In the genomic region with DNA sequence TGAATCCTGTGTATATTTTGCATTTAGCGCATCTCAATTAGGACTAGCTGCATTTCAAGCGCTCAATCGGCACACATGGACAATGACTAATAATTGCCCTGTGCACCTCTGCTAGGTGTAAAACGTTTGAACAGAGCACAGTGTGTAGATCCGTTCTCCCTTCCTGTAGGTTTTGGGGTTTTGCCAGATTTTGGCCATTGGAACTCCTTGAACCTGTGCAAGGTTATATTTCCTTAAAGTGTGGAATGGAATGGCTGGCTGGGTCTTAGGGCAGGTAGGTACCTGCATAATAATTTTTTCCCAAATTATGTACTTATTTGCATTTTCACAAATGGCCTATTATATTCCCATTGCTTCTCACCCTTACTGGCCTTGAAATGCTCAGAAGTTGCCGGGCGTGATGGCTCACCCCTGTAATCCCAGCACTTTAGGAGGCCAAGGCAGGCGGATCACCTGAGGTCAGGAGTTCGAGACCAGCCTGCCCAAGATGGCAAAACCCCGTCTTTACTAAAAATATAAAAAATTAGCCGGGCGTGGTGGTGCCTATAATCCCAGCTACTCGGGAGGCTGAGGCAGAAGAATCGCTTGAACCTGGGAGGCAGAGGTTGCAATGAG, we compare ENCODE assay signal across 9 cellular contexts. TPM values are rescaled to one million over a fixed set of nuclear protein-coding genes. Genes with fewer than 3 reads are reported as not detected.
DNase-seq lines count a peak whose midpoint lies in the region; ATAC-seq and TF ChIP-seq lines count a peak whose summit lies in the region.
"Had no signal": no experiment of that assay in that cellular context is flagged by ENCODE, and none has a peak within 500 bp of the region (broad histone marks: within the 10 kb centered on the region; RNA-seq: fewer than 3 reads in every experiment).

No MANE protein-coding gene starts in this region.

- H3K4me3 Mint-ChIP-seq in CD4-positive, alpha-beta memory T cell = peak overlapping the region; percentile 91 to 98 (median 95)
- peak overlapping the region; percentile 91 for H3K4me3 Mint-ChIP-seq in memory B cell

- intact Hi-C loops in CD4-positive, alpha-beta memory T cell (cut with micrococcal nuclease) = loop anchor here (10.0 kb wide), 1 partner anchor 1200 kb away; a partner anchor contains a TSS
- intact Hi-C loops in adrenal gland (cut with DNase I) (no loop called here), uterus (cut with DNase I; ENCODE audit: low total_unique reads) (no loop called here)

- TF ChIP-seq CTCF in adrenal gland (IDR thresholded peaks at IDR 0.05) (no peak), uterus (IDR thresholded peaks at IDR 0.05) (no peak)

- H3K36me3 Mint-ChIP-seq in CD4-positive, alpha-beta memory T cell = peaks cover 0 to 9% of the 10 kb centered on the region in 2 donors
- H3K36me3 Mint-ChIP-seq in memory B cell = no peaks in the 10 kb centered on the region

- H3K4me3 ChIP-seq in CD4-positive, alpha-beta memory T cell (ENCODE audit: low read length in 2 of 2) = peak overlapping the region; percentile 49 to 54
- H3K4me3 ChIP-seq in adrenal gland (peak overlapping the region in 2 of 4 donors; percentile 25 to 42), uterus (peak overlapping the region in 1 of 2 donors; percentile 8)

- H3K9me3 ChIP-seq in CD4-positive, alpha-beta memory T cell (ENCODE audit: control insufficient read depth in 1 of 2, low read length in 2 of 2) = no peaks in the 10 kb centered on the region
- H3K9me3 ChIP-seq in adrenal gland (replicated peaks in 1 of 3) (no peaks in the 10 kb centered on the region), uterus (no peaks in the 10 kb centered on the region)

- POLR2A ChIA-PET in CD4-positive, alpha-beta memory T cell (lab: Charles Lee; ENCODE audit: partially characterized antibody) = interaction anchor here (0.6 to 4.3 kb wide), 26 partner anchors 7 to 917 kb away, joined by 3 to 89 read pairs (median 3); a partner anchor contains a TSS

- H3K9me3 Mint-ChIP-seq in CD4-positive, alpha-beta memory T cell = peaks cover 0 to 9% (median 0%) of the 10 kb centered on the region in 8 donors
- no peaks in the 10 kb centered on the region for H3K9me3 Mint-ChIP-seq in memory B cell

- no peak for DNase-seq in CD4-positive, alpha-beta memory T cell
- DNase-seq in adrenal gland (no peak), memory B cell (ENCODE audit: low spot score in 2 of 2) (no peak), uterus (no peak), RKO (ENCODE audit: low spot score) (no peak), GM19238 (ENCODE audit: insufficient read length, low spot score) (no peak)
- no peak for DNase-seq in stimulated activated CD8-positive, alpha-beta memory T cell treated with anti-CD3 and anti-CD28 coated beads, Interleukin-4, amount 100 ng/mL, for 48 hours

- ATAC-seq in HG03025 (IDR thresholded peaks at IDR 0.05; ENCODE audit: low FRiP score, unreplicated experiment) (peak; percentile 25), memory B cell (ENCODE audit: low read depth) (no peak)

- peaks cover 17% of the 10 kb centered on the region for H3K4me1 ChIP-seq in CD4-positive, alpha-beta memory T cell (ENCODE audit: insufficient read depth, low read length)
- peaks cover 3 to 12% of the 10 kb centered on the region in 2 donors for H3K4me1 ChIP-seq in adrenal gland (replicated peaks in 1 of 2)
- no peaks in the 10 kb centered on the region for H3K4me1 ChIP-seq in uterus

- TF ChIP-seq POLR2A in adrenal gland (IDR thresholded peaks at IDR 0.05) (no peak), uterus (IDR thresholded peaks at IDR 0.05) (no peak)

- peaks cover 14 to 27% (median 20%) of the 10 kb centered on the region in 4 donors for H3K4me1 Mint-ChIP-seq in CD4-positive, alpha-beta memory T cell
- H3K4me1 Mint-ChIP-seq in memory B cell = peaks cover 8% of the 10 kb centered on the region

- no peaks in the 10 kb centered on the region for H3K27me3 ChIP-seq in CD4-positive, alpha-beta memory T cell (ENCODE audit: insufficient read depth, low read length)
- H3K27me3 ChIP-seq in adrenal gland (no peaks in the 10 kb centered on the region), uterus (no peaks in the 10 kb centered on the region)

- H3K36me3 ChIP-seq in CD4-positive, alpha-beta memory T cell (ENCODE audit: insufficient read depth, low read length) = no peaks in the 10 kb centered on the region
- H3K36me3 ChIP-seq in adrenal gland (replicated peaks in 1 of 2) (no peaks in the 10 kb centered on the region), uterus (no peaks in the 10 kb centered on the region)

- no peaks in the 10 kb centered on the region for H3K27me3 Mint-ChIP-seq in CD4-positive, alpha-beta memory T cell
- H3K27me3 Mint-ChIP-seq in memory B cell = no peaks in the 10 kb centered on the region

- CTCF ChIA-PET in CD4-positive, alpha-beta memory T cell (lab: Charles Lee; ENCODE audit: partially characterized antibody) = interaction anchor here (0.7 to 3.5 kb wide), 8 partner anchors 10 to 119 kb away, joined by 3 to 24 read pairs (median 3); a partner anchor contains a TSS

- 40 to 44% (median 41%) methylated on average over 12 to 14 of the region's 14 CpGs for WGBS in adrenal gland, 4 donors

- peak overlapping the region; percentile 92 for H3K27ac ChIP-seq in CD4-positive, alpha-beta memory T cell (ENCODE audit: low read depth, low read length)
- peak overlapping the region; percentile 78 to 96 (median 88) for H3K27ac ChIP-seq in adrenal gland
- peak overlapping the region; percentile 89 to 98 for H3K27ac ChIP-seq in uterus

- peak overlapping the region; percentile 96 to 100 (median 99) for H3K27ac Mint-ChIP-seq in CD4-positive, alpha-beta memory T cell
- peak overlapping the region; percentile 100 for H3K27ac Mint-ChIP-seq in memory B cell

RNA-seq across cellular contexts. Expression of a gene that starts 0.8 kb away (rescaled TPM):
- 10 to 100 TPM in 1 of 2 experiments, not detected in 1; 24.0 TPM for total RNA-seq in CD4-positive, alpha-beta memory T cell
- not detected for polyA plus RNA-seq in CD4-positive, alpha-beta memory T cell
- total RNA-seq in adrenal gland (10 to 100 TPM in 2 of 8 donors, not detected in 6; 27.3 to 29.8 TPM), uterus (10 to 100 TPM in 1 of 4 donors, not detected in 3; 34.0 TPM)
- not detected for polyA plus RNA-seq in adrenal gland
- total RNA-seq: epithelial cell of proximal tubule had no signal

RNA-seq across cellular contexts. Expression of a gene that starts 9.4 kb away (rescaled TPM):
- not detected for total RNA-seq in CD4-positive, alpha-beta memory T cell
- not detected for polyA plus RNA-seq in CD4-positive, alpha-beta memory T cell
- total RNA-seq in adrenal gland (not detected), uterus (not detected)
- not detected for polyA plus RNA-seq in adrenal gland
- total RNA-seq: epithelial cell of proximal tubule had no signal

RNA-seq across cellular contexts. Expression of a gene that starts 18.6 kb away (rescaled TPM):
- 10 to 100 TPM; 20.8 to 21.4 TPM for total RNA-seq in CD4-positive, alpha-beta memory T cell
- polyA plus RNA-seq in CD4-positive, alpha-beta memory T cell = 10 to 100 TPM; 27.1 to 27.2 TPM
- total RNA-seq in adrenal gland (10 to 100 TPM in 7 of 8 donors, 1 to 10 TPM in 1; 9.9 to 18.1 (median 15.5) TPM), uterus (10 to 100 TPM in 1 of 4 donors, 1 to 10 TPM in 3; 2.3 to 14.7 (median 6.5) TPM)
- polyA plus RNA-seq in adrenal gland = 10 to 100 TPM in 1 of 3 donors, 1 to 10 TPM in 2; 7.8 to 15.3 (median 8.6) TPM
